ENCODE assay signal across 28 cellular contexts in genomic region chr1:59357645-59358044, GRCh38.
"Had no signal": no experiment of that assay in that cellular context is flagged by ENCODE, and none has a peak within 500 bp of the region (broad histone marks: within the 10 kb centered on the region; RNA-seq: fewer than 3 reads in every experiment).

No MANE protein-coding gene starts in this region.

- H3K4me3 Mint-ChIP-seq: activated naive CD4-positive, alpha-beta T cell treated with anti-CD3 and anti-CD28 coated beads, Interleukin-2, amount 10 ng/mL, durations not matched to agents 7 days and 5 days; activated naive CD8-positive, alpha-beta T cell treated with anti-CD3 and anti-CD28 coated beads, Interleukin-2, amount 10 ng/mL, durations not matched to agents 7 days and 5 days; brain; natural killer cell treated with Interleukin-12 subunit alpha and Interleukin-12 subunit beta and Interleukin-15 and Interleukin-18, amount 100 ng/mL, for 72 hours; stimulated activated memory B cell treated with anti-CD40 and anti-IgM and Interleukin-4, amounts not matched to agents 10 μg/mL and 1 μg/mL and 100 μg/mL, for 72 hours; stimulated activated naive CD8-positive, alpha-beta T cell treated with anti-CD3 and anti-CD28 coated beads, Interleukin-15, amount 100 ng/mL, for 72 hours; T-helper 2 cell treated with Interferon-gamma antibody and Interleukin-4, amounts not matched to agents 5 μg/mL and 100 μg/mL, for 36 hours; type B pancreatic cell had no signal

- H3K4me1 Mint-ChIP-seq: activated naive CD4-positive, alpha-beta T cell treated with anti-CD3 and anti-CD28 coated beads, Interleukin-2, amount 10 ng/mL, durations not matched to agents 7 days and 5 days had no signal

- H3K4me3 ChIP-seq: ascending aorta, cardiac muscle cell, colonic mucosa, left lung, lung, mucosa of descending colon, skin epidermis, uterus had no signal

- ATAC-seq: left lung; mucosa of descending colon; natural killer cell treated with Interleukin-12 subunit alpha and Interleukin-12 subunit beta and Interleukin-15 and Interleukin-18, amount 100 ng/mL, for 72 hours; sciatic nerve; stimulated activated memory B cell treated with anti-CD40 and anti-IgM and Interleukin-4, amounts not matched to agents 10 μg/mL and 1 μg/mL and 100 μg/mL, for 72 hours; stimulated activated naive CD8-positive, alpha-beta T cell treated with anti-CD3 and anti-CD28 coated beads, Interleukin-15, amount 100 ng/mL, for 72 hours had no signal

- H3K36me3 ChIP-seq: ascending aorta, cardiac muscle cell, colonic mucosa, left lung, uterus had no signal

- H3K27me3 Mint-ChIP-seq: activated naive CD4-positive, alpha-beta T cell treated with anti-CD3 and anti-CD28 coated beads, Interleukin-2, amount 10 ng/mL, durations not matched to agents 7 days and 5 days; activated naive CD8-positive, alpha-beta T cell treated with anti-CD3 and anti-CD28 coated beads, Interleukin-2, amount 10 ng/mL, durations not matched to agents 7 days and 5 days; brain; natural killer cell treated with Interleukin-12 subunit alpha and Interleukin-12 subunit beta and Interleukin-15 and Interleukin-18, amount 100 ng/mL, for 72 hours; stimulated activated memory B cell treated with anti-CD40 and anti-IgM and Interleukin-4, amounts not matched to agents 10 μg/mL and 1 μg/mL and 100 μg/mL, for 72 hours; stimulated activated naive CD8-positive, alpha-beta T cell treated with anti-CD3 and anti-CD28 coated beads, Interleukin-15, amount 100 ng/mL, for 72 hours; type B pancreatic cell had no signal

- H3K27ac ChIP-seq: ascending aorta, cardiac muscle cell, colonic mucosa, left lung, skin epidermis had no signal

- H3K9me3 Mint-ChIP-seq: activated naive CD4-positive, alpha-beta T cell treated with anti-CD3 and anti-CD28 coated beads, Interleukin-2, amount 10 ng/mL, durations not matched to agents 7 days and 5 days; activated naive CD8-positive, alpha-beta T cell treated with anti-CD3 and anti-CD28 coated beads, Interleukin-2, amount 10 ng/mL, durations not matched to agents 7 days and 5 days; brain; natural killer cell treated with Interleukin-12 subunit alpha and Interleukin-12 subunit beta and Interleukin-15 and Interleukin-18, amount 100 ng/mL, for 72 hours; stimulated activated memory B cell treated with anti-CD40 and anti-IgM and Interleukin-4, amounts not matched to agents 10 μg/mL and 1 μg/mL and 100 μg/mL, for 72 hours; stimulated activated naive CD8-positive, alpha-beta T cell treated with anti-CD3 and anti-CD28 coated beads, Interleukin-15, amount 100 ng/mL, for 72 hours; T-helper 2 cell treated with Interferon-gamma antibody and Interleukin-4, amounts not matched to agents 5 μg/mL and 100 μg/mL, for 36 hours had no signal

- H3K27ac Mint-ChIP-seq: activated naive CD4-positive, alpha-beta T cell treated with anti-CD3 and anti-CD28 coated beads, Interleukin-2, amount 10 ng/mL, durations not matched to agents 7 days and 5 days; activated naive CD8-positive, alpha-beta T cell treated with anti-CD3 and anti-CD28 coated beads, Interleukin-2, amount 10 ng/mL, durations not matched to agents 7 days and 5 days; brain; natural killer cell treated with Interleukin-12 subunit alpha and Interleukin-12 subunit beta and Interleukin-15 and Interleukin-18, amount 100 ng/mL, for 72 hours; stimulated activated memory B cell treated with anti-CD40 and anti-IgM and Interleukin-4, amounts not matched to agents 10 μg/mL and 1 μg/mL and 100 μg/mL, for 72 hours; stimulated activated naive CD8-positive, alpha-beta T cell treated with anti-CD3 and anti-CD28 coated beads, Interleukin-15, amount 100 ng/mL, for 72 hours; T-helper 2 cell treated with Interferon-gamma antibody and Interleukin-4, amounts not matched to agents 5 μg/mL and 100 μg/mL, for 36 hours; type B pancreatic cell had no signal

- H3K4me1 ChIP-seq: left lung had no signal

- H3K36me3 Mint-ChIP-seq: activated naive CD4-positive, alpha-beta T cell treated with anti-CD3 and anti-CD28 coated beads, Interleukin-2, amount 10 ng/mL, durations not matched to agents 7 days and 5 days; brain; type B pancreatic cell had no signal

- H3K27me3 ChIP-seq: ascending aorta, cardiac muscle cell, colonic mucosa, left lung, uterus had no signal

- DNase-seq: activated CD4-positive, alpha-beta T cell treated with anti-CD3 and anti-CD28 coated beads for 4 hours; activated CD4-positive, alpha-beta T cell treated with anti-CD3 and anti-CD28 coated beads, Interleukin-2, amount 50 U/mL, for 48 hours; activated CD8-positive, alpha-beta memory T cell treated with anti-CD3 and anti-CD28 coated beads for 24 hours; activated effector memory CD4-positive, alpha-beta T cell treated with anti-CD3 and anti-CD28 coated beads, Interleukin-2, amount 50 U/mL, for 16 hours; activated naive CD4-positive, alpha-beta T cell treated with anti-CD3 and anti-CD28 coated beads, Interleukin-2, amount 10 ng/mL, durations not matched to agents 7 days and 5 days; activated naive CD8-positive, alpha-beta T cell treated with anti-CD3 and anti-CD28 coated beads, Interleukin-2, amount 10 ng/mL, durations not matched to agents 7 days and 5 days; cerebellar nuclear complex; colonic mucosa; effector CD8-positive, alpha-beta T cell; left lung; posterior cingulate gyrus; stimulated activated CD4-positive, alpha-beta T cell treated with anti-CD3 and anti-CD28 coated beads, Interleukin-4, amount 100 ng/mL, for 4 hours; stimulated activated CD8-positive, alpha-beta memory T cell treated with anti-CD3 and anti-CD28 coated beads, Interleukin-4, amount 100 ng/mL, for 48 hours; stimulated activated naive CD8-positive, alpha-beta T cell treated with anti-CD3 and anti-CD28 coated beads, Interleukin-15, amount 100 ng/mL, for 72 hours; substantia nigra; uterus had no signal

- FAIRE-seq: frontal cortex had no signal

- H3K9me3 ChIP-seq: ascending aorta, colonic mucosa, left lung, mucosa of descending colon, uterus had no signal
